In the genomic region with DNA sequence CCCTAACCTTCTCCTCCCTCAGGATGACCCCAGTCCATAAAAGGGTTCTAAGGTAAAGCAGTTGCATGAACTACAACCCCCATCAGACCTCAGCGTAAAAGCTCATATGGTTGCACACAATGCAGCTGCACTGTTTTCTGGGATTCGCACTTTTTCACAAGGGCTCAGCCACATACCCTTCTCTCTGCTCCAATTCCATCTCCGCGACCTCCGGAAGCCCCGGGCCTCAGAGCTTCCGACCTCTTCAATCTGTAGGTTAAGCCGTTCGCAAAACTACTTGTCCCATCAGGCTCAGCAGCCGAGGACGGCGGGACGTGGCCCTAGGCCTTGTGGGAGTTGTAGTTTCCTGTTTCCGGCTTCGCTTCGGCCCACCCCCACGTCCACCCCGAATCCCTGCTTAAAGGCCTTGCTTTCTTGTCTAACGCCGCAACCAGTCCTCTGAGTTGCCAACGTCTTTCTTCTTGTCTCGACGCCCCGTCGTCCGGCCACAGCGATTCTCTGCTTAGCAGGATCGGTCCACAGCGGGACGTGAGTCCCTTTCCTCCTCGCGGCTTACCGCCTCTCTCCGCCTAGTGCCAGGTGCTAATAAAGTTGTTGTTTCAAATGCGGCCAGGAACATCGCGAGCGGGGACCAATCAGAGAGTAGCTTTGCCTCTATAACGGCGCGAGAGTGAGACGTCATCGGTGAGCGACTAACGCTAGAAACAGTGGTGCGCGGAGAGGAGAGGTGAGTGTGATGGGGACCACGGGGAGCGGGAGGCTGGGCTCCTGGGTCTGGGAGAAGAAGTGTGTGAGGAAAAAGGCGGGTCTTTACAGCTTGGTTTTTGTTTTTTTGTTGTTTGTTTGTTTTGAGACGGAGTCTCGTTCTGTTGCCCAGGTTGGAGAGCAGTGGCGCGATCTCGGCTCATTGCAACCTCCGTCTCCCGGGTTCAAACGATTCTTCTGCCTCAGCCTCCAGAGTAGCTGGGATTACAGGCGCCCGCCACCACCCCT, we compare ENCODE assay signal across 8 cellular contexts. TPM values are rescaled to one million over a fixed set of nuclear protein-coding genes. Genes with fewer than 3 reads are reported as not detected.
DNase-seq lines count a peak whose midpoint lies in the region; ATAC-seq and TF ChIP-seq lines count a peak whose summit lies in the region.

A gene with protein sequence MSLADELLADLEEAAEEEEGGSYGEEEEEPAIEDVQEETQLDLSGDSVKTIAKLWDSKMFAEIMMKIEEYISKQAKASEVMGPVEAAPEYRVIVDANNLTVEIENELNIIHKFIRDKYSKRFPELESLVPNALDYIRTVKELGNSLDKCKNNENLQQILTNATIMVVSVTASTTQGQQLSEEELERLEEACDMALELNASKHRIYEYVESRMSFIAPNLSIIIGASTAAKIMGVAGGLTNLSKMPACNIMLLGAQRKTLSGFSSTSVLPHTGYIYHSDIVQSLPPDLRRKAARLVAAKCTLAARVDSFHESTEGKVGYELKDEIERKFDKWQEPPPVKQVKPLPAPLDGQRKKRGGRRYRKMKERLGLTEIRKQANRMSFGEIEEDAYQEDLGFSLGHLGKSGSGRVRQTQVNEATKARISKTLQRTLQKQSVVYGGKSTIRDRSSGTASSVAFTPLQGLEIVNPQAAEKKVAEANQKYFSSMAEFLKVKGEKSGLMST (plus strand): TSS at position 684 of the 993 bp plus-strand sequence. CDS start 2,525 bp downstream, outside the sequence.
A gene with protein sequence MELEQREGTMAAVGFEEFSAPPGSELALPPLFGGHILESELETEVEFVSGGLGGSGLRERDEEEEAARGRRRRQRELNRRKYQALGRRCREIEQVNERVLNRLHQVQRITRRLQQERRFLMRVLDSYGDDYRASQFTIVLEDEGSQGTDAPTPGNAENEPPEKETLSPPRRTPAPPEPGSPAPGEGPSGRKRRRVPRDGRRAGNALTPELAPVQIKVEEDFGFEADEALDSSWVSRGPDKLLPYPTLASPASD (minus strand): TSS at position 587 of the 993 bp plus-strand sequence. CDS start 388 bp downstream, at position 199.

- H3K4me1 ChIP-seq in left lung: peaks cover 13 to 25% of the 10 kb centered on the region in 2 donors

- H3K27ac ChIP-seq in left lung: peak within 1 kb of the TSS; percentile 89 to 92

- peak; percentile 81 for ATAC-seq in GM19372 (IDR thresholded peaks at IDR 0.05; ENCODE audit: low read depth, unreplicated experiment)
- ATAC-seq in HG03558 (IDR thresholded peaks at IDR 0.05; ENCODE audit: extremely low read depth, unreplicated experiment): peak; percentile 69
- ATAC-seq in left lung: peak; percentile 98

- H3K27me3 ChIP-seq in left lung: no peaks in the 10 kb centered on the region

- peaks cover 0 to 46% of the 10 kb centered on the region in 2 donors for H3K36me3 ChIP-seq in left lung

- H3K9me3 ChIP-seq in left lung: no peaks in the 10 kb centered on the region

- intact Hi-C loops in left lung (cut with DNase I): no loop called here

- TF ChIP-seq CTCF in left lung (IDR thresholded peaks at IDR 0.05): no peak

- H3K4me3 ChIP-seq in left lung: peak within 1 kb of the TSS; percentile 86

- DNase-seq in C1 segment of cervical spinal cord (lab: John Stamatoyannopoulos, UW) (peak; percentile 97 to 100 (median 99)), NCI-H748 treated with DMSO at 0.1 percent for 48 hours (lab: John Stamatoyannopoulos, UW) (peak; percentile 99), dermis blood vessel endothelial cell (peak; percentile 99), left lung (peak; percentile 95 to 96)
- peak; percentile 90 to 97 for DNase-seq in activated CD4-positive, alpha-beta T cell treated with anti-CD3 and anti-CD28 coated beads, Interleukin-2, amount 50 U/mL, for 24 hours (ENCODE audit: low read depth in 1 of 2, low spot score in 1 of 2)
- DNase-seq in stimulated activated CD4-positive, alpha-beta T cell treated with anti-CD3 and anti-CD28 coated beads, Interleukin-2, amount 100 ng/mL, for 48 hours: peak; percentile 94 to 95

RNA-seq across cellular contexts. Expression of the first gene that starts in this region (rescaled TPM):
- total RNA-seq in dermis blood vessel endothelial cell: 64.5 and 103 TPM in 2 replicates
- total RNA-seq in left lung: 10 to 100 TPM; 46.8 to 49.5 TPM

RNA-seq across cellular contexts. Expression of the second gene that starts in this region (rescaled TPM):
- total RNA-seq in dermis blood vessel endothelial cell (16.3 and 27.2 TPM in 2 replicates), left lung (10 to 100 TPM; 17.4 to 18.7 TPM)

Comparison
In these comparisons a context has a peak if more than half of its experiments do, and no peak if none do; other contexts are left out.
1. Peak in every context shown above with its lines: DNase-seq, ATAC-seq, H3K4me3 ChIP-seq and H3K27ac ChIP-seq.